ENCODE assay signal across 8 cellular contexts in genomic region chr14:49620182-49621113, GRCh38. TPM values are rescaled to one million over a fixed set of nuclear protein-coding genes. Genes with fewer than 3 reads are reported as not detected.
DNase-seq lines count a peak whose midpoint lies in the region; ATAC-seq and TF ChIP-seq lines count a peak whose summit lies in the region.

TSS of gene MGAT2 (plus strand) at chr14:49620799. CDS start at chr14:49621269, 470 bp downstream.
TSS of gene RPL36AL (minus strand) at chr14:49620626. CDS start at chr14:49619104, 1,522 bp downstream.

- TF ChIP-seq CTCF in BJ (IDR thresholded peaks at IDR 0.05; ENCODE audit: insufficient read depth, low read depth, low read length) (peak; percentile 57), choroid plexus epithelial cell (conservative IDR thresholded peaks at IDR 0.05; ENCODE audit: low read depth, low read length) (peak; percentile 58)

- CTCF ChIA-PET in BJ (lab: Yijun Ruan, JAX): interaction anchor here (0.6 to 2.9 kb wide), 8 partner anchors 7 to 164 kb away, joined by 3 to 25 read pairs (median 4); partner anchors contain the start of genes DNAAF2, LRR1 and RPS29
- CTCF ChIA-PET in activated CD4-positive, alpha-beta T cell treated with anti-CD3 and anti-CD28 coated beads for 36 hours (lab: Charles Lee): interaction anchor here (0.6 to 6.2 kb wide), 17 partner anchors 10 to 1210 kb away, joined by 3 to 78 read pairs (median 5); partner anchors contain the start of genes DNAAF2, KLHDC2, LRR1 and NEMF

- H3K36me3 Mint-ChIP-seq in activated CD4-positive, alpha-beta T cell treated with anti-CD3 and anti-CD28 coated beads for 36 hours (ENCODE audit: low read depth): peaks cover 56% of the 10 kb centered on the region

- intact Hi-C loops in activated CD4-positive, alpha-beta T cell treated with anti-CD3 and anti-CD28 coated beads for 36 hours (cut with DNase I, micrococcal nuclease): loop anchor here (1.0 to 5.0 kb wide), 13 partner anchors 14 to 1210 kb away; partner anchors contain the start of genes ARF6 (in 2 of the 2), LRR1 (in 2 of the 2), RPS29 (in 2 of the 2) and DMAC2L (in 1 of the 2)

- H3K27ac Mint-ChIP-seq in activated CD4-positive, alpha-beta T cell treated with anti-CD3 and anti-CD28 coated beads for 36 hours: peak within 1 kb of the TSS; percentile 97

- peak; percentile 91 for ATAC-seq in HG03442 (IDR thresholded peaks at IDR 0.05; ENCODE audit: unreplicated experiment)
- ATAC-seq in activated CD4-positive, alpha-beta T cell treated with anti-CD3 and anti-CD28 coated beads for 36 hours: peak; percentile 90

- DNase-seq in BJ (ENCODE audit: low read depth) (peak; percentile 91), GM19238 (ENCODE audit: insufficient read length, low spot score) (peak; percentile 90), NCI-H510A treated with DMSO at 0.1 percent for 48 hours (lab: John Stamatoyannopoulos, UW) (peak; percentile 92), choroid plexus epithelial cell (ENCODE audit: low read depth) (peak; percentile 99), kidney tubule cell (ENCODE audit: low spot score) (peak; percentile 99)
- peak; percentile 97 for DNase-seq in activated CD4-positive, alpha-beta T cell treated with anti-CD3 and anti-CD28 coated beads for 36 hours
- peak; percentile 79 to 93 (median 86) for DNase-seq in stimulated activated CD4-positive, alpha-beta T cell treated with anti-CD3 and anti-CD28 coated beads, Interleukin-1b, Interleukin-23, amount 100 ng/mL, for 24 hours (ENCODE audit: low read depth in 4 of 4, low spot score in 1 of 4)

- no peaks in the 10 kb centered on the region; the same call in 1 of the 2 replicates for H3K36me3 ChIP-seq in BJ (ENCODE audit: control insufficient read depth, insufficient read depth, low read length)

- peaks cover 51% of the 10 kb centered on the region for H3K4me1 Mint-ChIP-seq in activated CD4-positive, alpha-beta T cell treated with anti-CD3 and anti-CD28 coated beads for 36 hours

- POLR2A ChIA-PET in BJ (lab: Charles Lee): interaction anchor here (0.6 to 1.6 kb wide), 5 partner anchors 14 to 232 kb away, joined by 3 to 21 read pairs (median 4); partner anchors contain the start of genes LRR1 and NEMF
- POLR2A ChIA-PET in activated CD4-positive, alpha-beta T cell treated with anti-CD3 and anti-CD28 coated beads for 36 hours (lab: Charles Lee): interaction anchor here (0.6 to 3.4 kb wide), 17 partner anchors 10 to 309 kb away, joined by 3 to 68 read pairs (median 3); partner anchors contain the start of genes DNAAF2, KLHDC2, LRR1 and NEMF

- peak within 1 kb of the TSS; percentile 93 for H3K4me3 Mint-ChIP-seq in activated CD4-positive, alpha-beta T cell treated with anti-CD3 and anti-CD28 coated beads for 36 hours

- no peaks in the 10 kb centered on the region for H3K27me3 Mint-ChIP-seq in activated CD4-positive, alpha-beta T cell treated with anti-CD3 and anti-CD28 coated beads for 36 hours

- H3K4me3 ChIP-seq in BJ (ENCODE audit: low read depth, low read length) (peak within 1 kb of the TSS; percentile 95), choroid plexus epithelial cell (ENCODE audit: low read depth, low read length) (peak within 1 kb of the TSS; percentile 94)

- H3K9me3 Mint-ChIP-seq in activated CD4-positive, alpha-beta T cell treated with anti-CD3 and anti-CD28 coated beads for 36 hours (ENCODE audit: low read depth): no peaks in the 10 kb centered on the region

- H3K27me3 ChIP-seq in BJ (ENCODE audit: control insufficient read depth, insufficient read depth, low read length): no peaks in the 10 kb centered on the region

RNA-seq across cellular contexts. Expression of gene MGAT2, which starts in this region (rescaled TPM):
- 24.1 and 35.2 TPM in 2 replicates for polyA plus RNA-seq in BJ (2011; rRNA removed)
- 12.0 and 18.5 TPM in 2 replicates for polyA minus RNA-seq in BJ (2011; rRNA and poly(A)+ RNA removed)
- total RNA-seq in activated CD4-positive, alpha-beta T cell treated with anti-CD3 and anti-CD28 coated beads for 36 hours: 10 to 100 TPM; 23.8 to 32.2 TPM

RNA-seq across cellular contexts. Expression of gene RPL36AL, which starts in this region (rescaled TPM):
- 87.9 and 203 TPM in 2 replicates for polyA plus RNA-seq in BJ (2011; rRNA removed)
- polyA minus RNA-seq in BJ (2011; rRNA and poly(A)+ RNA removed): 16.8 and 25.8 TPM in 2 replicates
- total RNA-seq in activated CD4-positive, alpha-beta T cell treated with anti-CD3 and anti-CD28 coated beads for 36 hours: 100 to 1,000 TPM; 272 to 309 TPM

Comparison
In these comparisons a context has a peak if more than half of its experiments do, and no peak if none do; other contexts are left out.
1. Peak in every context shown above with its lines: DNase-seq, ATAC-seq and H3K4me3 ChIP-seq.